ENCODE assay signal across 12 cellular contexts in genomic region chr3:125200731-125201139, GRCh38. TPM values are rescaled to one million over a fixed set of nuclear protein-coding genes. Genes with fewer than 3 reads are reported as not detected.
DNase-seq lines count a peak whose midpoint lies in the region; ATAC-seq, FAIRE-seq and TF ChIP-seq lines count a peak whose summit lies in the region.
"Had no signal": no experiment of that assay in that cellular context is flagged by ENCODE, and none has a peak within 500 bp of the region (broad histone marks: within the 10 kb centered on the region; RNA-seq: fewer than 3 reads in every experiment).

No MANE protein-coding gene starts in this region.

- H4K5ac ChIP-seq in H1 (ENCODE audit: insufficient read length, low read depth, low read length), result no peak overlapping the region

- H3K9me3 ChIP-seq in H1 (ENCODE audit: insufficient read depth in 2 of 2, low read depth in 1 of 2, low read length in 1 of 2) (no peaks in the 10 kb centered on the region), PC-9 (ENCODE audit: insufficient read depth, low read depth) (no peaks in the 10 kb centered on the region)

- H2BK15ac ChIP-seq in H1 (ENCODE audit: low read length), result no peak overlapping the region

- POLR2A ChIA-PET in H1 (lab: Charles Lee; ENCODE audit: partially characterized antibody), result interaction anchor here (1.8 kb wide), 1 partner anchor 12 kb away, joined by 4 read pairs; the partner anchor contains the start of gene SLC12A8
- POLR2A ChIA-PET in PC-9 (lab: Charles Lee; ENCODE audit: unreplicated experiment), result no interaction called here

- no peak overlapping the region for H2BK20ac ChIP-seq in H1 (ENCODE audit: low read length)

- H3K9ac ChIP-seq in H1 (replicated peaks in 1 of 4; ENCODE audit: extremely low read depth in 1 of 4, low read depth in 3 of 4, low read length in 3 of 4), result no peak overlapping the region

- H4K91ac ChIP-seq in H1 (replicated peaks; ENCODE audit: insufficient read length, low read length), result no peak overlapping the region

- H2BK120ac ChIP-seq in H1 (replicated peaks; ENCODE audit: low read depth, low read length), result no peak overlapping the region

- TF ChIP-seq POLR2A in H1 (IDR thresholded peaks at IDR 0.05; ENCODE audit: control extremely low read depth in 1 of 2, low read depth in 2 of 2, low read length in 2 of 2), result no peak

- no peak overlapping the region for H3K14ac ChIP-seq in H1 (ENCODE audit: insufficient read length)

- peak; percentile 97 for FAIRE-seq in GM18507 (lab: Jason Lieb, UNC)
- FAIRE-seq in H1 (lab: Jason Lieb, UNC), result no peak
- FAIRE-seq: TTC549 had no signal

- no peak overlapping the region for H4K8ac ChIP-seq in H1 (ENCODE audit: extremely low read depth, insufficient read depth, low read length)

- no peak for TF ChIP-seq RAD21 in H1 (IDR thresholded peaks at IDR 0.05 in 1 of 2, conservative IDR thresholded peaks at IDR 0.05 in 1 of 2; ENCODE audit: low read depth in 2 of 2, low read length in 2 of 2)

- H4K20me1 ChIP-seq in H1 (replicated peaks in 1 of 2; ENCODE audit: control insufficient read depth in 1 of 2, insufficient read depth in 2 of 2, low read length in 2 of 2) (no peaks in the 10 kb centered on the region), PC-9 (ENCODE audit: insufficient read depth) (no peaks in the 10 kb centered on the region)

- no peaks in the 10 kb centered on the region for H3K79me1 ChIP-seq in H1 (ENCODE audit: low read depth, low read length)

- H3K4me1 ChIP-seq in H1 (replicated peaks in 1 of 4; ENCODE audit: control insufficient read depth in 3 of 4, insufficient read depth in 4 of 4, low read length in 3 of 4) (no peaks in the 10 kb centered on the region), PC-9 (replicated peaks; ENCODE audit: insufficient read depth) (no peaks in the 10 kb centered on the region)

- H3K9me2 ChIP-seq in PC-9 (ENCODE audit: insufficient read depth), result no peaks in the 10 kb centered on the region

- H3K56ac ChIP-seq in H1 (replicated peaks; ENCODE audit: insufficient read length, low read depth, low read length), result no peak overlapping the region

- BruUV-seq in PC-9 (replicated peaks; lab: Mats Ljungman, UMichigan), result no TSS peak

- H2BK5ac ChIP-seq in H1 (ENCODE audit: low read depth, low read length), result no peak overlapping the region

- H3F3A ChIP-seq in PC-9 (ENCODE audit: insufficient read depth, low read depth), result no peaks in the 10 kb centered on the region

- H3K18ac ChIP-seq in H1 (ENCODE audit: extremely low read depth, low read length), result no peak overlapping the region

- intact Hi-C loops in PC-9 (cut with micrococcal nuclease; ENCODE audit: unreplicated experiment), result no loop called here
- intact Hi-C loops in left ventricle myocardium superior (cut with micrococcal nuclease), result no loop called here

- peak; percentile 67 for DNase-seq in GM18507 (ENCODE audit: extremely low spot score, insufficient read length, low read depth)
- peak; percentile 75 for DNase-seq in GM20000 (ENCODE audit: low spot score)
- no peak for DNase-seq in H1 (ENCODE audit: low read depth in 1 of 2, low spot score in 2 of 2)
- no peak for DNase-seq in PC-9
- DNase-seq in left ventricle myocardium superior, result no peak
- DNase-seq in DMS153 (lab: John Stamatoyannopoulos, UW), result no peak
- DNase-seq in amniotic stem cell (lab: John Stamatoyannopoulos, UW), result no peak
- DNase-seq: caudate nucleus; CD4-positive, CD25-positive, alpha-beta regulatory T cell; posterior cingulate gyrus had no signal

- no peak overlapping the region for H2AFZ ChIP-seq in H1 (ENCODE audit: low read length)
- no peak overlapping the region for H2AFZ ChIP-seq in PC-9

- H3K4ac ChIP-seq in H1 (replicated peaks; ENCODE audit: insufficient read length, low read depth, low read length), result no peak overlapping the region

- no peak overlapping the region for H2BK12ac ChIP-seq in H1 (ENCODE audit: low read depth, low read length)

- no peak overlapping the region for H3K27ac ChIP-seq in H1 (ENCODE audit: low read depth, low read length)
- no peak overlapping the region for H3K27ac ChIP-seq in PC-9

- peak overlapping the region; percentile 83 for H3K23ac ChIP-seq in H1 (ENCODE audit: insufficient read length)

- no peak for TF ChIP-seq CTCF in GM20000 (IDR thresholded peaks at IDR 0.05; ENCODE audit: extremely low read depth, missing control alignments)
- TF ChIP-seq CTCF in H1 (IDR thresholded peaks at IDR 0.05; ENCODE audit: control extremely low read depth in 1 of 3, insufficient read depth in 1 of 3, low read depth in 1 of 3, low read length in 3 of 3), result no peak
- no peak for TF ChIP-seq CTCF in PC-9 (conservative IDR thresholded peaks at IDR 0.05)

- TF ChIP-seq EP300 in H1 (IDR thresholded peaks at IDR 0.05; ENCODE audit: borderline replicate concordance in 1 of 2, low read depth in 2 of 2, low read length in 2 of 2), result no peak

- H2AK5ac ChIP-seq in H1 (ENCODE audit: low read depth, low read length), result no peak overlapping the region

- H3K27me3 ChIP-seq in H1 (replicated peaks in 1 of 4; ENCODE audit: control insufficient read depth in 3 of 4, extremely low read depth in 1 of 4, insufficient read depth in 3 of 4, low read length in 3 of 4) (no peaks in the 10 kb centered on the region), PC-9 (ENCODE audit: insufficient read depth, low read depth) (no peaks in the 10 kb centered on the region)

- H3K4me3 ChIP-seq in H1 (ENCODE audit: extremely low read depth in 1 of 4, insufficient read depth in 2 of 4, low read depth in 3 of 4, low read length in 4 of 4), result no peak overlapping the region
- no peak overlapping the region for H3K4me3 ChIP-seq in PC-9

- H3K36me3 ChIP-seq in H1 (ENCODE audit: control insufficient read depth in 2 of 4, insufficient read depth in 4 of 4, low read length in 3 of 4) (no peaks in the 10 kb centered on the region), PC-9 (ENCODE audit: low read depth) (no peaks in the 10 kb centered on the region)

- H3K4me2 ChIP-seq in H1 (ENCODE audit: insufficient read depth in 1 of 2, low read depth in 2 of 2, low read length in 2 of 2) (no peak overlapping the region), PC-9 (no peak overlapping the region)

- H3K23me2 ChIP-seq in H1 (ENCODE audit: low read depth, low read length), result no peaks in the 10 kb centered on the region

- CTCF ChIA-PET in H1 (lab: Charles Lee; ENCODE audit: partially characterized antibody) (interaction anchor here (0.5 to 3.6 kb wide), 11 partner anchors 8 to 264 kb away, joined by 3 to 21 read pairs (median 6); no protein-coding TSS in a partner anchor), PC-9 (lab: Charles Lee) (no interaction called here)

- H3K79me2 ChIP-seq in H1 (ENCODE audit: control insufficient read depth in 1 of 2, insufficient read depth in 2 of 2, low read length in 2 of 2), result no peaks in the 10 kb centered on the region
- 0 out of 2 replicates have a peak, but pooled peaks cover 5% of the 10 kb centered on the region for H3K79me2 ChIP-seq in PC-9 (ENCODE audit: low read depth)

- WGBS in H1 (ENCODE audit: extremely low coverage in 1 of 2, insufficient coverage in 1 of 2, insufficient read length in 1 of 2, insufficient replicate concordance in 2 of 2, low coverage in 1 of 2, low lambda C conversion rate in 2 of 2, missing lambda C conversion rate in 1 of 2), 2 experiments, result 90% methylated on average over 6 of the region's 6 CpGs; no CpG with 5 or more reads in 1 of the 2 experiments

- ATAC-seq in HG02981 (IDR thresholded peaks at IDR 0.05; ENCODE audit: unreplicated experiment), result peak; percentile 77
- ATAC-seq in left ventricle myocardium superior, result no peak

TF ChIP-seq in H1, 55 proteins besides CTCF, POLR2A, EP300 and RAD21:
- TF ChIP-seq RBBP5 (IDR thresholded peaks at IDR 0.05; ENCODE audit: borderline replicate concordance, low read depth, low read length) (no peak), KDM1A (IDR thresholded peaks at IDR 0.05; ENCODE audit: borderline replicate concordance, low read length) (no peak), NRF1 (IDR thresholded peaks at IDR 0.05; ENCODE audit: low read depth, low read length) (no peak), SP1 (IDR thresholded peaks at IDR 0.05; ENCODE audit: low read depth, low read length) (no peak), SP4 (IDR thresholded peaks at IDR 0.05; ENCODE audit: low read length) (no peak), USF2 (IDR thresholded peaks at IDR 0.05; ENCODE audit: low read length) (no peak), MAFK (IDR thresholded peaks at IDR 0.05; ENCODE audit: low read depth, low read length) (no peak)
- TF ChIP-seq, protein P1, sequence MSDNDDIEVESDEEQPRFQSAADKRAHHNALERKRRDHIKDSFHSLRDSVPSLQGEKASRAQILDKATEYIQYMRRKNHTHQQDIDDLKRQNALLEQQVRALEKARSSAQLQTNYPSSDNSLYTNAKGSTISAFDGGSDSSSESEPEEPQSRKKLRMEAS (IDR thresholded peaks at IDR 0.05), result no peak

RNA-seq across cellular contexts. Expression of gene SLC12A8, which starts 11.8 kb away (rescaled TPM):
- total RNA-seq in H1 (2021; fragmentation: NEBNext Ultra II Directional; extraction: Animal tissue kit (Norgen Biotek cat#: 25700)), result 12.0 and 13.7 TPM in 2 replicates
- polyA plus RNA-seq in H1 (2011; rRNA removed), result 14.4 and 16.9 TPM in 2 replicates
- polyA plus RNA-seq in H1 (2011; cell fraction: cytosol; rRNA removed), result 12.0 TPM
- polyA plus RNA-seq in H1 (2011; cell fraction: nucleus; rRNA removed), result 21.0 TPM
- 9.7 to 11.8 TPM (median 10.8 TPM) in 4 replicates for polyA plus RNA-seq in H1 (2012, experiment 1 of 2)
- 8.0 TPM for polyA plus RNA-seq in H1 (2012, experiment 2 of 2)
- polyA plus RNA-seq in H1 (2013, experiment 1 of 2), result 9.6 TPM
- 9.6 TPM for polyA plus RNA-seq in H1 (2013, experiment 2 of 2)
- 21.4 and 25.0 TPM in 2 replicates for polyA minus RNA-seq in H1 (2011; rRNA and poly(A)+ RNA removed)
- 10.2 TPM for polyA minus RNA-seq in H1 (2011; cell fraction: cytosol; rRNA and poly(A)+ RNA removed)
- 16.2 TPM for polyA minus RNA-seq in H1 (2011; cell fraction: nucleus; rRNA and poly(A)+ RNA removed)
- total RNA-seq in PC-9 (2021) (30.7 and 42.9 TPM in 2 replicates), left ventricle myocardium superior (0.52 TPM)
- total RNA-seq: CD4-positive, CD25-positive, alpha-beta regulatory T cell had no signal
- polyA plus RNA-seq: CD4-positive, CD25-positive, alpha-beta regulatory T cell had no signal

Comparison
In these comparisons a context has a peak if more than half of its experiments do, and no peak if none do; other contexts are left out.
1. DNase-seq: peak in GM18507 (single experiment) and GM20000 (single experiment); none in H1 (0 of 2), PC-9 (0 of 2), left ventricle myocardium superior (single experiment), DMS153 (single experiment) and amniotic stem cell (single experiment).